23 cellular contexts compared by ENCODE assay signal in genomic region chr5:110703481-110703880, GRCh38.
"Had no signal": no experiment of that assay in that cellular context is flagged by ENCODE, and none has a peak within 500 bp of the region (broad histone marks: within the 10 kb centered on the region; RNA-seq: fewer than 3 reads in every experiment).

No MANE protein-coding gene starts in this region.

- H3K36me3 ChIP-seq: colonic mucosa, esophagus muscularis mucosa, gastroesophageal sphincter, heart left ventricle, lower lobe of right lung, ovary, sigmoid colon, stomach, tibial artery had no signal

- H3K27ac ChIP-seq: colonic mucosa, esophagus muscularis mucosa, foreskin keratinocyte, gastroesophageal sphincter, heart left ventricle, hepatocyte, lower lobe of right lung, ovary, sigmoid colon, stomach had no signal

- H3K9me3 ChIP-seq: colonic mucosa, esophagus muscularis mucosa, gastroesophageal sphincter, heart left ventricle, lower lobe of right lung, ovary, sigmoid colon, stomach, tibial artery had no signal

- H3K4me1 ChIP-seq: colonic mucosa, esophagus muscularis mucosa, foreskin keratinocyte, gastroesophageal sphincter, lower lobe of right lung, sigmoid colon had no signal

- H3K4me2 ChIP-seq: hepatocyte had no signal

- ATAC-seq: foreskin keratinocyte; gastroesophageal sphincter; heart left ventricle; left ventricle myocardium superior; natural killer cell; stimulated activated effector memory CD8-positive, alpha-beta T cell treated with anti-CD3 and anti-CD28 coated beads, Interleukin-12 subunit alpha, Interleukin-12 subunit beta, amount 100 ng/mL, for 72 hours had no signal

- DNase-seq: colonic mucosa; dermis blood vessel endothelial cell; effector memory CD4-positive, alpha-beta T cell; foreskin keratinocyte; heart left ventricle; left cardiac atrium; left ventricle myocardium superior; lower lobe of right lung; natural killer cell; occipital lobe; ovary; sigmoid colon; stimulated activated CD4-positive, alpha-beta T cell treated with anti-CD3 and anti-CD28 coated beads, Interleukin-2, amount 100 ng/mL, for 24 hours; stimulated activated CD4-positive, alpha-beta T cell treated with anti-CD3 and anti-CD28 coated beads, Interleukin-4, amount 100 ng/mL, for 24 hours; stimulated activated naive CD4-positive, alpha-beta T cell treated with Interleukin-2 at 50 U/mL for 16 hours; stomach; tibial artery had no signal

- H3K4me3 ChIP-seq: colonic mucosa, esophagus muscularis mucosa, gastroesophageal sphincter, heart left ventricle, hepatocyte, lower lobe of right lung, ovary, sigmoid colon, stomach, tibial artery had no signal

- FAIRE-seq: endothelial cell of umbilical vein, islet of Langerhans had no signal

- H3K79me2 ChIP-seq: hepatocyte had no signal

- H2AFZ ChIP-seq: hepatocyte had no signal

- H3K27me3 ChIP-seq: colonic mucosa, esophagus muscularis mucosa, gastroesophageal sphincter, heart left ventricle, hepatocyte, ovary, sigmoid colon, stomach, tibial artery had no signal
